Comparison of ENCODE assay signal across 2 cellular contexts in the genomic region with DNA sequence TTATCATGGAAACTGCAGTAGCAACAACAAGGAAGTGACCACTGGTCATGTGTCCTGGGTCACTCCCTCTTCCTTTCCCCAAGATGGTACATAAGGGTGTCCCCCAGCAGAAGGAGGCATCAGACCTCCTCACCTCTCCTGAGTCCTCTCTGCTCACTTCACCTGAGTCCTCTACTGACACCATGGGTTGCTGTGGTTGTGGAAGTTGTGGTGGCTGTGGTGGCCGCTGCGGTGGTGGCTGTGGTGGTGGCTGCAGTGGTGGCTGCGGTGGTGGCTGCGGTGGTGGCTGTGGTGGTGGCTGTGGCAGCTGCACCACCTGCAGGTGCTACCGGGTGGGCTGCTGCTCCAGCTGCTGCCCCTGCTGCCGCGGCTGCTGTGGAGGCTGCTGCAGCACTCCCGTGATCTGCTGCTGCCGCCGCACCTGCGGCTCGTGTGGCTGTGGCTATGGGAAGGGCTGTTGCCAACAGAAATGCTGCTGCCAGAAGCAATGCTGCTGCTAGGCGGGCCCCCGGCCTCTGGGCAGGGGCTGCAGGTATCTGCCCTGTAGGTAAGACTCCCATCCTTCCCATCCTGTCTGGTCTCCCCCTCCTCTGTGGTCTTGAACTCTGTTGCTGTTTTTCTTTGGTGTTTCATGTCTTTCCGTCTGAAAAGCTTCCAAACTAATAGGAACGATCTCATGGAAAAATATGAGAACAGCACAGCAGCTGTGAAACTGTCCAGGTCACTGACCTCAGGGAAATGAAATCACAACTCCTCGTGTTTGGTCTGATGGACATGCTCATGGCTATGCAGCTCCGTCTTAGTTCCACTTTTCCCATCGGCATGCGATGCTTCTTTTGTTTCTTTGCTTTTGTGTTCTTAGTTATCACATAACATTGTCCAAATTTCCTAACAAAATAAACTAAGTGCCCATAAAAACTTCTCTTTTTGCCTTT.
TF ChIP-seq lines count a peak whose summit lies in the region.

TSS of gene SCYGR4 (plus strand) at position 183 of the 935 bp plus-strand sequence. CDS start at position 183, 0 bp downstream.

TF ChIP-seq in SK-N-SH, 30 proteins besides CTCF, POLR2A, EP300 and RAD21 (continued from another document):
- no peak for TF ChIP-seq ZBTB33 (IDR thresholded peaks at IDR 0.05; ENCODE audit: borderline replicate concordance, low read depth)
- TF ChIP-seq, protein P1, sequence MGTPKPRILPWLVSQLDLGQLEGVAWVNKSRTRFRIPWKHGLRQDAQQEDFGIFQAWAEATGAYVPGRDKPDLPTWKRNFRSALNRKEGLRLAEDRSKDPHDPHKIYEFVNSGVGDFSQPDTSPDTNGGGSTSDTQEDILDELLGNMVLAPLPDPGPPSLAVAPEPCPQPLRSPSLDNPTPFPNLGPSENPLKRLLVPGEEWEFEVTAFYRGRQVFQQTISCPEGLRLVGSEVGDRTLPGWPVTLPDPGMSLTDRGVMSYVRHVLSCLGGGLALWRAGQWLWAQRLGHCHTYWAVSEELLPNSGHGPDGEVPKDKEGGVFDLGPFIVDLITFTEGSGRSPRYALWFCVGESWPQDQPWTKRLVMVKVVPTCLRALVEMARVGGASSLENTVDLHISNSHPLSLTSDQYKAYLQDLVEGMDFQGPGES (IDR thresholded peaks at IDR 0.05; ENCODE audit: low read depth, low read length), result no peak
- TF ChIP-seq, protein P2, sequence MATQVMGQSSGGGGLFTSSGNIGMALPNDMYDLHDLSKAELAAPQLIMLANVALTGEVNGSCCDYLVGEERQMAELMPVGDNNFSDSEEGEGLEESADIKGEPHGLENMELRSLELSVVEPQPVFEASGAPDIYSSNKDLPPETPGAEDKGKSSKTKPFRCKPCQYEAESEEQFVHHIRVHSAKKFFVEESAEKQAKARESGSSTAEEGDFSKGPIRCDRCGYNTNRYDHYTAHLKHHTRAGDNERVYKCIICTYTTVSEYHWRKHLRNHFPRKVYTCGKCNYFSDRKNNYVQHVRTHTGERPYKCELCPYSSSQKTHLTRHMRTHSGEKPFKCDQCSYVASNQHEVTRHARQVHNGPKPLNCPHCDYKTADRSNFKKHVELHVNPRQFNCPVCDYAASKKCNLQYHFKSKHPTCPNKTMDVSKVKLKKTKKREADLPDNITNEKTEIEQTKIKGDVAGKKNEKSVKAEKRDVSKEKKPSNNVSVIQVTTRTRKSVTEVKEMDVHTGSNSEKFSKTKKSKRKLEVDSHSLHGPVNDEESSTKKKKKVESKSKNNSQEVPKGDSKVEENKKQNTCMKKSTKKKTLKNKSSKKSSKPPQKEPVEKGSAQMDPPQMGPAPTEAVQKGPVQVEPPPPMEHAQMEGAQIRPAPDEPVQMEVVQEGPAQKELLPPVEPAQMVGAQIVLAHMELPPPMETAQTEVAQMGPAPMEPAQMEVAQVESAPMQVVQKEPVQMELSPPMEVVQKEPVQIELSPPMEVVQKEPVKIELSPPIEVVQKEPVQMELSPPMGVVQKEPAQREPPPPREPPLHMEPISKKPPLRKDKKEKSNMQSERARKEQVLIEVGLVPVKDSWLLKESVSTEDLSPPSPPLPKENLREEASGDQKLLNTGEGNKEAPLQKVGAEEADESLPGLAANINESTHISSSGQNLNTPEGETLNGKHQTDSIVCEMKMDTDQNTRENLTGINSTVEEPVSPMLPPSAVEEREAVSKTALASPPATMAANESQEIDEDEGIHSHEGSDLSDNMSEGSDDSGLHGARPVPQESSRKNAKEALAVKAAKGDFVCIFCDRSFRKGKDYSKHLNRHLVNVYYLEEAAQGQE (IDR thresholded peaks at IDR 0.05; ENCODE audit: low read depth, low read length), result no peak
- no peak for TF ChIP-seq MXI1 (IDR thresholded peaks at IDR 0.05; ENCODE audit: low read depth, low read length)
TF ChIP-seq in SK-N-SH: peak in this region for 0.

TF ChIP-seq in SK-N-SH treated with all-trans-retinoic acid at 6 μM for 48 hours, 23 proteins besides CTCF, POLR2A, EP300 and RAD21 (continued from another document):
- no peak for TF ChIP-seq PPARA (CRISPR knock-in tag; IDR thresholded peaks at IDR 0.05; ENCODE audit: borderline replicate concordance)
- TF ChIP-seq CSDC2 (CRISPR knock-in tag; IDR thresholded peaks at IDR 0.05), result no peak
- TF ChIP-seq RARB (CRISPR knock-in tag; IDR thresholded peaks at IDR 0.05), result no peak
- no peak for TF ChIP-seq SNAI2 (CRISPR knock-in tag; IDR thresholded peaks at IDR 0.05)
- no peak for TF ChIP-seq ZFP3 (CRISPR knock-in tag; IDR thresholded peaks at IDR 0.05)
- TF ChIP-seq, protein P3, sequence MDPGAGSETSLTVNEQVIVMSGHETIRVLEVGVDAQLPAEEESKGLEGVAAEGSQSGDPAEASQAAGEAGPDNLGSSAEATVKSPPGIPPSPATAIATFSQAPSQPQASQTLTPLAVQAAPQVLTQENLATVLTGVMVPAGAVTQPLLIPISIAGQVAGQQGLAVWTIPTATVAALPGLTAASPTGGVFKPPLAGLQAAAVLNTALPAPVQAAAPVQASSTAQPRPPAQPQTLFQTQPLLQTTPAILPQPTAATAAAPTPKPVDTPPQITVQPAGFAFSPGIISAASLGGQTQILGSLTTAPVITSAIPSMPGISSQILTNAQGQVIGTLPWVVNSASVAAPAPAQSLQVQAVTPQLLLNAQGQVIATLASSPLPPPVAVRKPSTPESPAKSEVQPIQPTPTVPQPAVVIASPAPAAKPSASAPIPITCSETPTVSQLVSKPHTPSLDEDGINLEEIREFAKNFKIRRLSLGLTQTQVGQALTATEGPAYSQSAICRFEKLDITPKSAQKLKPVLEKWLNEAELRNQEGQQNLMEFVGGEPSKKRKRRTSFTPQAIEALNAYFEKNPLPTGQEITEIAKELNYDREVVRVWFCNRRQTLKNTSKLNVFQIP (CRISPR knock-in tag; IDR thresholded peaks at IDR 0.05; ENCODE audit: borderline replicate concordance, low read depth), result no peak
- no peak for TF ChIP-seq ZFP30 (CRISPR knock-in tag; IDR thresholded peaks at IDR 0.05)
- TF ChIP-seq ARNTL (CRISPR knock-in tag; IDR thresholded peaks at IDR 0.05; ENCODE audit: borderline replicate concordance, low read depth), result no peak
- TF ChIP-seq, protein P4, sequence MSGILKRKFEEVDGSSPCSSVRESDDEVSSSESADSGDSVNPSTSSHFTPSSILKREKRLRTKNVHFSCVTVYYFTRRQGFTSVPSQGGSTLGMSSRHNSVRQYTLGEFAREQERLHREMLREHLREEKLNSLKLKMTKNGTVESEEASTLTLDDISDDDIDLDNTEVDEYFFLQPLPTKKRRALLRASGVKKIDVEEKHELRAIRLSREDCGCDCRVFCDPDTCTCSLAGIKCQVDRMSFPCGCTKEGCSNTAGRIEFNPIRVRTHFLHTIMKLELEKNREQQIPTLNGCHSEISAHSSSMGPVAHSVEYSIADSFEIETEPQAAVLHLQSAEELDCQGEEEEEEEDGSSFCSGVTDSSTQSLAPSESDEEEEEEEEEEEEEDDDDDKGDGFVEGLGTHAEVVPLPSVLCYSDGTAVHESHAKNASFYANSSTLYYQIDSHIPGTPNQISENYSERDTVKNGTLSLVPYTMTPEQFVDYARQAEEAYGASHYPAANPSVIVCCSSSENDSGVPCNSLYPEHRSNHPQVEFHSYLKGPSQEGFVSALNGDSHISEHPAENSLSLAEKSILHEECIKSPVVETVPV (CRISPR knock-in tag; IDR thresholded peaks at IDR 0.05), result no peak
- no peak for TF ChIP-seq GLIS3 (CRISPR knock-in tag; IDR thresholded peaks at IDR 0.05)
